12 cellular contexts compared by ENCODE assay signal in genomic region chr6:90297866-90298381, GRCh38. TPM values are rescaled to one million over a fixed set of nuclear protein-coding genes. Genes with fewer than 3 reads are reported as not detected.
DNase-seq lines count a peak whose midpoint lies in the region; ATAC-seq and TF ChIP-seq lines count a peak whose summit lies in the region.
"Had no signal": no experiment of that assay in that cellular context is flagged by ENCODE, and none has a peak within 500 bp of the region (broad histone marks: within the 10 kb centered on the region; RNA-seq: fewer than 3 reads in every experiment).

No MANE protein-coding gene starts in this region.

- 0 out of 22 replicates have a peak overlapping the region, but pooled peaks of 1 of the 11 experiments have one; percentile 77 for H3K27ac ChIP-seq in BLaER1 treated with 17β-estradiol and CSF1 and Interleukin-3, amounts not matched to agents 10 nM and 100 nM
- H3K27ac ChIP-seq in HUES64 (ENCODE audit: low read depth, low read length) (no peak overlapping the region), Peyer's patch (peak overlapping the region in 2 of 4 donors; percentile 87 to 90)

- H4K20me1 ChIP-seq in BLaER1 treated with 17β-estradiol and CSF1 and Interleukin-3, amounts not matched to agents 10 nM and 100 nM = no peaks in the 10 kb centered on the region; a peak in 2 of 22 replicates

- no TSS peak for BruUV-seq in MCF 10A (replicated peaks; lab: Mats Ljungman, UMichigan)

- 81% methylated on average over 9 of the region's 9 CpGs for WGBS in HUES64

- H3K36me3 Mint-ChIP-seq in MCF 10A (ENCODE audit: insufficient read depth, unreplicated experiment) = no peaks in the 10 kb centered on the region
- H3K36me3 Mint-ChIP-seq in neural crest cell (ENCODE audit: low read depth) = no peaks in the 10 kb centered on the region

- TF ChIP-seq CTCF in MCF 10A (IDR thresholded peaks at IDR 0.05; ENCODE audit: unreplicated experiment) (no peak), neural crest cell (conservative IDR thresholded peaks at IDR 0.05) (no peak), Peyer's patch (IDR thresholded peaks at IDR 0.05) (no peak)

- H3K4me3 ChIP-seq in BLaER1 treated with 17β-estradiol and CSF1 and Interleukin-3, amounts not matched to agents 10 nM and 100 nM = no peak overlapping the region
- H3K4me3 ChIP-seq in HUES64 (ENCODE audit: low read length) (peak overlapping the region; percentile 76), Peyer's patch (no peak overlapping the region)

- peaks cover 31% of the 10 kb centered on the region for H3K27me3 Mint-ChIP-seq in MCF 10A (ENCODE audit: insufficient read depth, unreplicated experiment)
- H3K27me3 Mint-ChIP-seq in neural crest cell (ENCODE audit: low read depth) = peaks cover 31% of the 10 kb centered on the region

- H3K9me3 Mint-ChIP-seq in MCF 10A (ENCODE audit: unreplicated experiment) = no peaks in the 10 kb centered on the region
- no peaks in the 10 kb centered on the region for H3K9me3 Mint-ChIP-seq in neural crest cell
- H3K9me3 Mint-ChIP-seq: HFFc6 had no signal

- CTCF ChIA-PET in MCF 10A (lab: Yijun Ruan, JAX) = interaction anchor here (0.6 to 2.1 kb wide), 4 partner anchors 13 to 211 kb away, joined by 4 to 10 read pairs (median 5); no protein-coding TSS in a partner anchor

- H3K4me3 Mint-ChIP-seq in MCF 10A (ENCODE audit: unreplicated experiment) = peak overlapping the region; percentile 76
- peak overlapping the region; percentile 85 for H3K4me3 Mint-ChIP-seq in neural crest cell

- H3K27me3 ChIP-seq in BLaER1 treated with 17β-estradiol and CSF1 and Interleukin-3, amounts not matched to agents 10 nM and 100 nM = no peaks in the 10 kb centered on the region
- H3K27me3 ChIP-seq in HUES64 (ENCODE audit: insufficient read depth, low read length) (peaks cover 33% of the 10 kb centered on the region), Peyer's patch (no peaks in the 10 kb centered on the region)

- ATAC-seq in HG03045 (IDR thresholded peaks at IDR 0.05; ENCODE audit: unreplicated experiment) = no peak
- ATAC-seq: Right ventricle myocardium inferior had no signal

- no peaks in the 10 kb centered on the region for H3K36me3 ChIP-seq in BLaER1 treated with 17β-estradiol and CSF1 and Interleukin-3, amounts not matched to agents 10 nM and 100 nM
- H3K36me3 ChIP-seq in HUES64 (ENCODE audit: insufficient read depth, low read length) (no peaks in the 10 kb centered on the region), Peyer's patch (no peaks in the 10 kb centered on the region)

- TF ChIP-seq POLR2A in Peyer's patch (IDR thresholded peaks at IDR 0.05) = no peak

- intact Hi-C loops in MCF 10A (cut with micrococcal nuclease) = loop anchor here (2.0 kb wide), 1 partner anchor 357 kb away; no protein-coding TSS in a partner anchor

- peak overlapping the region in 2 of 11 experiments; percentile 82 to 85; a peak in 4 of 22 replicates for H3K9ac ChIP-seq in BLaER1 treated with 17β-estradiol and CSF1 and Interleukin-3, amounts not matched to agents 10 nM and 100 nM
- H3K9ac ChIP-seq in HUES64 (ENCODE audit: low read depth, low read length) = no peak overlapping the region

- H3K4me1 Mint-ChIP-seq in MCF 10A (ENCODE audit: insufficient read depth, unreplicated experiment) (peaks cover 13% of the 10 kb centered on the region), neural crest cell (peaks cover 26% of the 10 kb centered on the region)

- H3K9me3 ChIP-seq in BLaER1 treated with 17β-estradiol and CSF1 and Interleukin-3, amounts not matched to agents 10 nM and 100 nM (replicated peaks in 1 of 11) = no peaks in the 10 kb centered on the region
- no peaks in the 10 kb centered on the region for H3K9me3 ChIP-seq in HUES64 (ENCODE audit: insufficient read depth, low read depth, low read length)
- no peaks in the 10 kb centered on the region for H3K9me3 ChIP-seq in Peyer's patch

- H3K27ac Mint-ChIP-seq in MCF 10A (ENCODE audit: low read depth, unreplicated experiment) (no peak overlapping the region), neural crest cell (ENCODE audit: unreplicated experiment) (no peak overlapping the region)
- H3K27ac Mint-ChIP-seq: HFFc6 had no signal

- H3K4me2 ChIP-seq in BLaER1 treated with 17β-estradiol and CSF1 and Interleukin-3, amounts not matched to agents 10 nM and 100 nM = peak overlapping the region in 9 of 11 experiments; percentile 63 to 83 (median 78); a peak in 15 of 22 replicates

- H3K4me1 ChIP-seq in BLaER1 treated with 17β-estradiol and CSF1 and Interleukin-3, amounts not matched to agents 10 nM and 100 nM = peaks cover 7 to 32% (median 25%) of the 10 kb centered on the region in 10 experiments
- H3K4me1 ChIP-seq in HUES64 (ENCODE audit: insufficient read depth, low read length) (peaks cover 24% of the 10 kb centered on the region), Peyer's patch (peaks cover 0 to 14% (median 0%) of the 10 kb centered on the region in 4 donors)

- POLR2A ChIA-PET in MCF 10A (lab: Yijun Ruan, JAX) = interaction anchor here (1.4 kb wide), 1 partner anchor 200 kb away, joined by 3 read pairs; no protein-coding TSS in a partner anchor

- DNase-seq in MCF 10A (ENCODE audit: unreplicated experiment) (no peak), neural crest cell (ENCODE audit: low read depth, low spot score) (no peak), CD1c-positive myeloid dendritic cell (ENCODE audit: extremely low spot score) (no peak), Peyer's patch (no peak), mucosa of gallbladder (ENCODE audit: low spot score) (no peak)
- DNase-seq: activated CD4-positive, alpha-beta T cell treated with anti-CD3 and anti-CD28 coated beads for 48 hours; HFFc6; stimulated activated CD4-positive, alpha-beta T cell treated with anti-CD3 and anti-CD28 coated beads, Interleukin-4, amount 100 ng/mL, for 1 hour had no signal

RNA-seq across cellular contexts. Expression of gene BACH2, which starts 1.3 kb away (rescaled TPM):
- 2.5 TPM for polyA plus RNA-seq in HUES64 (2013, experiment 1 of 2)
- polyA plus RNA-seq in HUES64 (2013, experiment 2 of 2) = 2.9 TPM
- 7.5 and 9.9 TPM in 2 replicates for total RNA-seq in MCF 10A (2022)
- 13.1 and 13.5 TPM in 2 replicates for total RNA-seq in neural crest cell
- total RNA-seq in Peyer's patch = 10 to 100 TPM in 2 of 4 donors, 1 to 10 TPM in 1, under 1 TPM in 1; 0.18 to 26.4 (median 8.2) TPM
- total RNA-seq in mucosa of gallbladder = 2.6 TPM
- total RNA-seq: HFFc6 had no signal
